Comparison of ENCODE assay signal across 28 cellular contexts in genomic region chr1:246032984-246033383, GRCh38.
"Had no signal": no experiment of that assay in that cellular context is flagged by ENCODE, and none has a peak within 500 bp of the region (broad histone marks: within the 10 kb centered on the region; RNA-seq: fewer than 3 reads in every experiment).

No MANE protein-coding gene starts in this region.

- H3K4me3 ChIP-seq: adrenal gland, body of pancreas, coronary artery, dorsolateral prefrontal cortex, esophagus squamous epithelium, gastrocnemius medialis, heart left ventricle had no signal

- H3K27ac ChIP-seq: adrenal gland, body of pancreas, coronary artery, dorsolateral prefrontal cortex, epithelial cell of prostate, esophagus squamous epithelium, foreskin keratinocyte, gastrocnemius medialis, heart left ventricle had no signal

- ATAC-seq: activated CD4-positive, alpha-beta T cell treated with anti-CD3 and anti-CD28 coated beads for 36 hours; activated CD8-positive, alpha-beta memory T cell treated with anti-CD3 and anti-CD28 coated beads, Interleukin-2, amount 10 ng/mL, durations not matched to agents 7 days and 5 days; activated CD8-positive, alpha-beta T cell treated with anti-CD3 and anti-CD28 coated beads, Interleukin-2, amount 10 ng/mL, durations not matched to agents 7 days and 5 days; activated naive CD8-positive, alpha-beta T cell treated with anti-CD3 and anti-CD28 coated beads, Interleukin-2, amount 50 U/mL, for 24 hours; body of pancreas; effector memory CD8-positive, alpha-beta T cell; foreskin keratinocyte; gastrocnemius medialis; heart left ventricle had no signal

- FAIRE-seq: endothelial cell of umbilical vein had no signal

- H3K4me1 ChIP-seq: foreskin keratinocyte, gastrocnemius medialis had no signal

- H3K9me3 ChIP-seq: adrenal gland, body of pancreas, esophagus squamous epithelium, gastrocnemius medialis had no signal

- H3K36me3 ChIP-seq: adrenal gland, esophagus squamous epithelium, gastrocnemius medialis, heart left ventricle had no signal

- H3K27me3 ChIP-seq: adrenal gland, body of pancreas, dorsolateral prefrontal cortex, esophagus squamous epithelium, foreskin keratinocyte, gastrocnemius medialis, heart left ventricle had no signal

- DNase-seq: activated CD4-positive, alpha-beta memory T cell treated with anti-CD3 and anti-CD28 coated beads for 36 hours; activated CD4-positive, alpha-beta T cell treated with anti-CD3 and anti-CD28 coated beads for 36 hours; activated CD4-positive, alpha-beta T cell treated with anti-CD3 and anti-CD28 coated beads, Interleukin-2, amount 10 ng/mL, durations not matched to agents 24 days and 14 days; activated CD4-positive, CD25-positive, alpha-beta regulatory T cell; activated CD4-positive, CD25-positive, alpha-beta regulatory T cell treated with anti-CD3 and anti-CD28 coated beads, Interleukin-2, amount 50 U/mL, for 72 hours; activated CD8-positive, alpha-beta memory T cell treated with anti-CD3 and anti-CD28 coated beads, Interleukin-2, amount 10 ng/mL, durations not matched to agents 7 days and 5 days; activated CD8-positive, alpha-beta memory T cell treated with anti-CD3 and anti-CD28 coated beads, Interleukin-2, amount 50 U/mL, for 4 hours; activated CD8-positive, alpha-beta T cell treated with anti-CD3 and anti-CD28 coated beads, Interleukin-2, amount 10 ng/mL, durations not matched to agents 7 days and 5 days; activated effector memory CD4-positive, alpha-beta T cell treated with anti-CD3 and anti-CD28 coated beads, Interleukin-2, amount 50 U/mL, for 16 hours; activated naive CD4-positive, alpha-beta T cell treated with anti-CD3 and anti-CD28 coated beads for 36 hours; activated naive CD8-positive, alpha-beta T cell treated with anti-CD3 and anti-CD28 coated beads for 36 hours; activated naive CD8-positive, alpha-beta T cell treated with anti-CD3 and anti-CD28 coated beads, Interleukin-2, amount 50 U/mL, for 24 hours; activated T-cell treated with anti-CD3 and anti-CD28 coated beads, Interleukin-2, amount 50 U/mL, for 1 hour; activated T-cell treated with anti-CD3 and anti-CD28 coated beads, Interleukin-2, amount 50 U/mL, for 48 hours; adrenal gland; amygdala; aorta; body of pancreas; effector memory CD8-positive, alpha-beta T cell; esophagus squamous epithelium; foreskin keratinocyte; gastrocnemius medialis; heart left ventricle; T-helper 2 cell had no signal
